In the genomic region with DNA sequence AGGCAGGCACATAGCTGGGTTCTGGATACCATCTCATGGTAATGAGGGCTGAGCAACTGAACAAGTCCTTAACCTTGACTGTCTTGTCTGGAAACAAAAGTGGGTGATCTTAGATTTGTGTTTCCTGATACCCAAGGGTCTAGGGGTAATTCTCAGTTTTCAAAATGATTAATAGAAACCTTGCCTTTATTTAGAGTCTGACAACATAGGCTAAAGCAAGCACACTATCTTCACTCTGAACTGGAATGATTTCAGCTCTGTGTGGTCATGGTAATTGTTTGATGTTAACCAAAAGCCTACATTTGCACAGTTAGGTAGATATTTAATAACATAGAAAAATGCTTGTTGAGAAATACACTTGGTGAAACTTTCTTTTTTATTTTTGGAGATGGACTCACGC, we compare ENCODE assay signal across 28 cellular contexts. TPM values are rescaled to one million over a fixed set of nuclear protein-coding genes. Genes with fewer than 3 reads are reported as not detected.
DNase-seq lines count a peak whose midpoint lies in the region; ATAC-seq and TF ChIP-seq lines count a peak whose summit lies in the region.
"Had no signal": no experiment of that assay in that cellular context is flagged by ENCODE, and none has a peak within 500 bp of the region (broad histone marks: within the 10 kb centered on the region; RNA-seq: fewer than 3 reads in every experiment).

No MANE protein-coding gene starts in this region.

- peaks cover 56% of the 10 kb centered on the region for H3K27me3 Mint-ChIP-seq in activated CD8-positive, alpha-beta T cell treated with anti-CD3 and anti-CD28 coated beads, Interleukin-2, amount 10 ng/mL, durations not matched to agents 7 days and 5 days (ENCODE audit: low read depth)

- no peaks in the 10 kb centered on the region for H3K9me3 ChIP-seq in vagina
- H3K9me3 ChIP-seq: ascending aorta, BLaER1, gastroesophageal sphincter, lower lobe of right lung, prostate gland, tibial artery had no signal

- no peak overlapping the region for H3K4me3 Mint-ChIP-seq in activated CD8-positive, alpha-beta T cell treated with anti-CD3 and anti-CD28 coated beads, Interleukin-2, amount 10 ng/mL, durations not matched to agents 7 days and 5 days
- H3K4me3 Mint-ChIP-seq: naive thymus-derived CD4-positive, alpha-beta T cell had no signal

- ATAC-seq in GM19351 (IDR thresholded peaks at IDR 0.05; ENCODE audit: unreplicated experiment) (peak; percentile 75), HG03175 (IDR thresholded peaks at IDR 0.05; ENCODE audit: unreplicated experiment) (peak; percentile 44), esophagus mucosa (peak; percentile 22)
- ATAC-seq in activated CD8-positive, alpha-beta T cell treated with anti-CD3 and anti-CD28 coated beads, Interleukin-2, amount 10 ng/mL, durations not matched to agents 7 days and 5 days, result no peak
- ATAC-seq: gastroesophageal sphincter; K562; lower lobe of right lung; naive thymus-derived CD4-positive, alpha-beta T cell; sciatic nerve had no signal

- no peaks in the 10 kb centered on the region for H3K9me3 Mint-ChIP-seq in activated CD8-positive, alpha-beta T cell treated with anti-CD3 and anti-CD28 coated beads, Interleukin-2, amount 10 ng/mL, durations not matched to agents 7 days and 5 days (ENCODE audit: insufficient read depth)

- intact Hi-C loops in vagina (cut with DNase I), result no loop called here

- CTCF ChIA-PET in activated CD8-positive, alpha-beta T cell treated with anti-CD3 and anti-CD28 coated beads, Interleukin-2, amount 10 ng/mL, durations not matched to agents 7 days and 5 days (lab: Charles Lee), result interaction anchor here (1.0 kb wide), 1 partner anchor 61 kb away, joined by 7 read pairs; no protein-coding TSS in a partner anchor

- no peaks in the 10 kb centered on the region for H3K4me1 Mint-ChIP-seq in activated CD8-positive, alpha-beta T cell treated with anti-CD3 and anti-CD28 coated beads, Interleukin-2, amount 10 ng/mL, durations not matched to agents 7 days and 5 days (ENCODE audit: low read depth)

- peaks cover 8% of the 10 kb centered on the region for H3K4me1 ChIP-seq in vagina
- H3K4me1 ChIP-seq: ascending aorta, BLaER1, prostate gland, tibial artery had no signal

- TF ChIP-seq POLR2A in vagina (IDR thresholded peaks at IDR 0.05), result no peak

- in situ Hi-C loops in GM13976 (cut with MboI; ENCODE audit: low sequenced_read_pairs, unreplicated experiment), result no loop called here

- DNase-seq in GM13976 (ENCODE audit: low spot score) (peak; percentile 31), vagina (ENCODE audit: extremely low spot score in 2 of 2) (no peak), activated gamma-delta T cell (lab: John Stamatoyannopoulos, UW) (no peak)
- no peak for DNase-seq in activated CD8-positive, alpha-beta T cell treated with anti-CD3 and anti-CD28 coated beads, Interleukin-2, amount 10 ng/mL, durations not matched to agents 7 days and 5 days
- DNase-seq: activated CD4-positive, alpha-beta T cell treated with anti-CD3 and anti-CD28 coated beads for 4 hours; activated effector memory CD4-positive, alpha-beta T cell treated with Interleukin-2 at 50 U/mL for 16 hours; activated T-cell treated with anti-CD3 and anti-CD28 coated beads, Interleukin-2, amount 50 U/mL, for 1 hour; H7; hippocampal formation; lower lobe of right lung; naive thymus-derived CD4-positive, alpha-beta T cell; NCI-H1092; NCI-H1694 treated with DMSO at 0.1 percent for 48 hours; NCI-H446 treated with DMSO at 0.1 percent for 48 hours; NCI-H774; tibial artery had no signal

- no peaks in the 10 kb centered on the region for H3K36me3 Mint-ChIP-seq in activated CD8-positive, alpha-beta T cell treated with anti-CD3 and anti-CD28 coated beads, Interleukin-2, amount 10 ng/mL, durations not matched to agents 7 days and 5 days (ENCODE audit: low read depth)

- no peak for TF ChIP-seq CTCF in GM13976 (IDR thresholded peaks at IDR 0.05; ENCODE audit: borderline replicate concordance, control extremely low read depth, extremely low read depth, insufficient read depth, missing control alignments)
- TF ChIP-seq CTCF in vagina (IDR thresholded peaks at IDR 0.05), result no peak

- no peaks in the 10 kb centered on the region for H3K36me3 ChIP-seq in vagina
- H3K36me3 ChIP-seq: ascending aorta, BLaER1, gastroesophageal sphincter, lower lobe of right lung, prostate gland, tibial artery had no signal

- POLR2A ChIA-PET in activated CD8-positive, alpha-beta T cell treated with anti-CD3 and anti-CD28 coated beads, Interleukin-2, amount 10 ng/mL, durations not matched to agents 7 days and 5 days (lab: Charles Lee), result interaction anchor here (0.7 kb wide), 1 partner anchor 295 kb away, joined by 5 read pairs; no protein-coding TSS in a partner anchor

- no peaks in the 10 kb centered on the region for H3K27me3 ChIP-seq in vagina
- H3K27me3 ChIP-seq: ascending aorta, BLaER1, gastroesophageal sphincter had no signal

- H3K27ac Mint-ChIP-seq in activated CD8-positive, alpha-beta T cell treated with anti-CD3 and anti-CD28 coated beads, Interleukin-2, amount 10 ng/mL, durations not matched to agents 7 days and 5 days, result no peak overlapping the region
- H3K27ac Mint-ChIP-seq: naive thymus-derived CD4-positive, alpha-beta T cell had no signal

- H3K4me3 ChIP-seq in vagina, result no peak overlapping the region
- H3K4me3 ChIP-seq: ascending aorta, BLaER1, gastroesophageal sphincter, K562, lower lobe of right lung, prostate gland, tibial artery had no signal

- H3K27ac ChIP-seq in vagina, result no peak overlapping the region
- H3K27ac ChIP-seq: ascending aorta, BLaER1, gastroesophageal sphincter, lower lobe of right lung, prostate gland, tibial artery, VCaP had no signal

RNA-seq across cellular contexts. Expression of gene LAMA3, which starts 6.8 kb away (rescaled TPM):
- total RNA-seq in esophagus mucosa, result 40.1 TPM
- 106 TPM for total RNA-seq in vagina
- total RNA-seq in activated CD8-positive, alpha-beta T cell treated with anti-CD3 and anti-CD28 coated beads, Interleukin-2, amount 10 ng/mL, durations not matched to agents 7 days and 5 days, result 1 to 10 TPM in 1 of 2 experiments, under 1 TPM in 1; 0.63 to 1.4 TPM

RNA-seq across cellular contexts. Expression of gene ANKRD29, which starts 19.8 kb away (rescaled TPM):
- total RNA-seq in esophagus mucosa (11.2 TPM), vagina (32.9 TPM)
- total RNA-seq in activated CD8-positive, alpha-beta T cell treated with anti-CD3 and anti-CD28 coated beads, Interleukin-2, amount 10 ng/mL, durations not matched to agents 7 days and 5 days, result not detected
- total RNA-seq: activated CD8-positive, alpha-beta memory T cell treated with anti-CD3 and anti-CD28 coated beads for 36 hours; G401 had no signal

Comparison
In these comparisons a context has a peak if more than half of its experiments do, and no peak if none do; other contexts are left out.
1. RNA of gene LAMA3, which starts 6.8 kb away (total RNA-seq): 106 TPM in vagina (single experiment) and 40.1 TPM in esophagus mucosa (single experiment); 0.63 to 1.4 TPM in activated CD8-positive, alpha-beta T cell treated with anti-CD3 and anti-CD28 coated beads, Interleukin-2, amount 10 ng/mL, durations not matched to agents 7 days and 5 days; every median in the first group is over 10 times any median in the second.
2. RNA of gene ANKRD29, which starts 19.8 kb away (total RNA-seq): 32.9 TPM in vagina (single experiment) and 11.2 TPM in esophagus mucosa (single experiment); not detected in activated CD8-positive, alpha-beta T cell treated with anti-CD3 and anti-CD28 coated beads, Interleukin-2, amount 10 ng/mL, durations not matched to agents 7 days and 5 days; every median in the first group is over 10 times any median in the second.